In genomic region chr9:129307227-129307970, GRCh38 we compare ENCODE assay signal across 17 cellular contexts.
DNase-seq lines count a peak whose midpoint lies in the region; ATAC-seq and TF ChIP-seq lines count a peak whose summit lies in the region.
"Had no signal": no experiment of that assay in that cellular context is flagged by ENCODE, and none has a peak within 500 bp of the region (broad histone marks: within the 10 kb centered on the region; RNA-seq: fewer than 3 reads in every experiment).

No MANE protein-coding gene starts in this region.

- intact Hi-C loops in vagina (cut with DNase I) (no loop called here), colonic mucosa (cut with DNase I) (no loop called here)

- no peak for TF ChIP-seq POLR2A in vagina (IDR thresholded peaks at IDR 0.05)

- TF ChIP-seq CTCF in coronary artery (IDR thresholded peaks at IDR 0.05) = no peak
- TF ChIP-seq CTCF in vagina (IDR thresholded peaks at IDR 0.05) = no peak
- TF ChIP-seq CTCF in colonic mucosa (IDR thresholded peaks at IDR 0.05) = no peak

- ATAC-seq in activated T-cell treated with anti-CD3 and anti-CD28 coated beads, Interleukin-2, amount 50 U/mL, for 4 hours = no peak
- ATAC-seq: T-helper 17 cell had no signal

- no peak overlapping the region for H3K9ac ChIP-seq in colonic mucosa (ENCODE audit: low read depth in 2 of 2, low read length in 2 of 2)

- no peaks in the 10 kb centered on the region for H3K9me3 Mint-ChIP-seq in activated T-cell treated with anti-CD3 and anti-CD28 coated beads, Interleukin-2, amount 50 U/mL, for 4 hours
- H3K9me3 Mint-ChIP-seq: central memory CD8-positive, alpha-beta T cell had no signal

- DNase-seq in activated T-cell treated with anti-CD3 and anti-CD28 coated beads, Interleukin-2, amount 50 U/mL, for 1 hour = peak; percentile 8
- no peak for DNase-seq in activated T-cell treated with anti-CD3 and anti-CD28 coated beads, Interleukin-2, amount 50 U/mL, for 4 hours
- peak; percentile 45 for DNase-seq in NCI-H748 treated with DMSO at 0.1 percent for 48 hours (lab: John Stamatoyannopoulos, UW)
- peak; percentile 24 for DNase-seq in coronary artery (ENCODE audit: low spot score)
- DNase-seq in stimulated activated CD8-positive, alpha-beta memory T cell treated with anti-CD3 and anti-CD28 coated beads, Interleukin-4, amount 100 ng/mL, for 48 hours = peak; percentile 17
- DNase-seq in vagina (ENCODE audit: extremely low spot score in 2 of 2) = no peak
- DNase-seq in NCI-H524 (lab: John Stamatoyannopoulos, UW) = no peak
- DNase-seq in colonic mucosa = no peak
- DNase-seq: effector memory CD4-positive, alpha-beta T cell; NCI-H1694 treated with DMSO at 0.1 percent for 48 hours; NCI-H446 treated with DMSO at 0.1 percent for 48 hours; OCI-M1; SJCRH30; T-helper 17 cell had no signal

- H3K27ac ChIP-seq in coronary artery (no peak overlapping the region), vagina (no peak overlapping the region), colonic mucosa (no peak overlapping the region)
- H3K27ac ChIP-seq: adrenal gland, ovary, SJCRH30 had no signal

- peaks cover 4% of the 10 kb centered on the region for H3K4me1 Mint-ChIP-seq in activated T-cell treated with anti-CD3 and anti-CD28 coated beads, Interleukin-2, amount 50 U/mL, for 4 hours (ENCODE audit: low read depth)

- H3K36me3 Mint-ChIP-seq in activated T-cell treated with anti-CD3 and anti-CD28 coated beads, Interleukin-2, amount 50 U/mL, for 4 hours (ENCODE audit: insufficient read depth) = no peaks in the 10 kb centered on the region

- H3K27me3 ChIP-seq in vagina (no peaks in the 10 kb centered on the region), colonic mucosa (no peaks in the 10 kb centered on the region)
- H3K27me3 ChIP-seq: adrenal gland, ovary had no signal

- H3K36me3 ChIP-seq in vagina (no peaks in the 10 kb centered on the region), colonic mucosa (no peaks in the 10 kb centered on the region)
- H3K36me3 ChIP-seq: adrenal gland, ovary, SJCRH30 had no signal

- H3K9me3 ChIP-seq in vagina = no peaks in the 10 kb centered on the region
- H3K9me3 ChIP-seq in colonic mucosa = no peaks in the 10 kb centered on the region
- H3K9me3 ChIP-seq: adrenal gland, ovary had no signal

- H3K4me3 ChIP-seq in coronary artery (no peak overlapping the region), vagina (no peak overlapping the region), colonic mucosa (no peak overlapping the region)
- H3K4me3 ChIP-seq: adrenal gland, ovary, SJCRH30 had no signal

- H3K4me3 Mint-ChIP-seq in activated T-cell treated with anti-CD3 and anti-CD28 coated beads, Interleukin-2, amount 50 U/mL, for 4 hours = no peak overlapping the region
- H3K4me3 Mint-ChIP-seq: central memory CD8-positive, alpha-beta T cell; T-helper 17 cell had no signal

- H3K27me3 Mint-ChIP-seq in activated T-cell treated with anti-CD3 and anti-CD28 coated beads, Interleukin-2, amount 50 U/mL, for 4 hours (ENCODE audit: low read depth) = peaks cover 6% of the 10 kb centered on the region

- H3K4me1 ChIP-seq in vagina (no peaks in the 10 kb centered on the region), colonic mucosa (no peaks in the 10 kb centered on the region)
- H3K4me1 ChIP-seq: adrenal gland, SJCRH30 had no signal

Comparison
In these comparisons a context has a peak if more than half of its experiments do, and no peak if none do; other contexts are left out.
1. DNase-seq: peak in activated T-cell treated with anti-CD3 and anti-CD28 coated beads, Interleukin-2, amount 50 U/mL, for 1 hour (single experiment), NCI-H748 treated with DMSO at 0.1 percent for 48 hours (single experiment), coronary artery (single experiment) and stimulated activated CD8-positive, alpha-beta memory T cell treated with anti-CD3 and anti-CD28 coated beads, Interleukin-4, amount 100 ng/mL, for 48 hours (single experiment); none in activated T-cell treated with anti-CD3 and anti-CD28 coated beads, Interleukin-2, amount 50 U/mL, for 4 hours (single experiment), vagina (0 of 2), NCI-H524 (0 of 2) and colonic mucosa (single experiment).